ENCODE assay signal across 29 cellular contexts in genomic region chr2:85062565-85062964, GRCh38.
"Had no signal": no experiment of that assay in that cellular context is flagged by ENCODE, and none has a peak within 500 bp of the region (broad histone marks: within the 10 kb centered on the region; RNA-seq: fewer than 3 reads in every experiment).

No MANE protein-coding gene starts in this region.

- DNase-seq: activated CD4-positive, alpha-beta memory T cell treated with anti-CD3 and anti-CD28 coated beads, Interleukin-2, amount 10 ng/mL, durations not matched to agents 7 days and 5 days; activated CD4-positive, alpha-beta T cell treated with anti-CD3 and anti-CD28 coated beads for 36 hours; activated CD4-positive, alpha-beta T cell treated with anti-CD3 and anti-CD28 coated beads, Interleukin-2, amount 50 U/mL, for 1 hour; activated gamma-delta T cell treated with Interleukin-2 at 50 U/mL for 16 hours; activated naive CD4-positive, alpha-beta T cell treated with anti-CD3 and anti-CD28 coated beads, Interleukin-2, amount 10 ng/mL, durations not matched to agents 7 days and 5 days; activated naive CD8-positive, alpha-beta T cell treated with anti-CD3 and anti-CD28 coated beads for 36 hours; activated T-cell treated with anti-CD3 and anti-CD28 coated beads for 4 hours; activated T-cell treated with anti-CD3 and anti-CD28 coated beads, Interleukin-2, amount 50 U/mL, for 48 hours; anterior cingulate cortex; caudate nucleus; Karpas-422; MM.1S; NCI-H1105; NCI-H1436; NCI-H1694 treated with DMSO at 0.1 percent for 48 hours; NCI-H2029 treated with DMSO at 0.1 percent for 48 hours; NCI-H345; NCI-H510A treated with DMSO at 0.1 percent for 48 hours; NK-92 treated with Interleukin-12 subunit alpha and Interleukin-12 subunit beta, amount 100 ng/mL, for 24 hours; OCI-M1; Right ventricle myocardium superior; SJCRH30; T-helper 17 cell; T-helper 9 cell; WERI-Rb-1 had no signal

- H3K27ac ChIP-seq: breast epithelium, RWPE1, SJCRH30, WERI-Rb-1 had no signal

- H3K36me3 Mint-ChIP-seq: activated naive CD8-positive, alpha-beta T cell treated with anti-CD3 and anti-CD28 coated beads for 36 hours had no signal

- H3K4me3 ChIP-seq: breast epithelium, SJCRH30 had no signal

- ATAC-seq: activated CD4-positive, alpha-beta T cell treated with anti-CD3 and anti-CD28 coated beads for 36 hours; Panc1; T-helper 17 cell had no signal

- H3K4me3 Mint-ChIP-seq: activated CD4-positive, alpha-beta memory T cell treated with anti-CD3 and anti-CD28 coated beads, Interleukin-2, amount 10 ng/mL, durations not matched to agents 7 days and 5 days; activated CD4-positive, alpha-beta T cell treated with anti-CD3 and anti-CD28 coated beads for 36 hours; activated naive CD4-positive, alpha-beta T cell treated with anti-CD3 and anti-CD28 coated beads, Interleukin-2, amount 10 ng/mL, durations not matched to agents 7 days and 5 days; activated naive CD8-positive, alpha-beta T cell treated with anti-CD3 and anti-CD28 coated beads for 36 hours; T-helper 17 cell had no signal

- H3K4me1 ChIP-seq: breast epithelium had no signal

- H3K36me3 ChIP-seq: breast epithelium, SJCRH30, WERI-Rb-1 had no signal

- H3K27me3 ChIP-seq: breast epithelium, SJCRH30 had no signal

- H3K9me3 Mint-ChIP-seq: activated CD4-positive, alpha-beta memory T cell treated with anti-CD3 and anti-CD28 coated beads, Interleukin-2, amount 10 ng/mL, durations not matched to agents 7 days and 5 days; activated naive CD4-positive, alpha-beta T cell treated with anti-CD3 and anti-CD28 coated beads, Interleukin-2, amount 10 ng/mL, durations not matched to agents 7 days and 5 days; activated naive CD8-positive, alpha-beta T cell treated with anti-CD3 and anti-CD28 coated beads for 36 hours; activated T-helper 2 cell treated with anti-CD3 and anti-CD28 coated beads, Interferon-gamma antibody, Interleukin-2, Interleukin-4, amounts not matched to agents 10 μg/mL and 5 μg/mL and 100 μg/mL, durations not matched to agents 14 hours and 24 hours and 36 hours had no signal

- H3K27ac Mint-ChIP-seq: activated CD4-positive, alpha-beta memory T cell treated with anti-CD3 and anti-CD28 coated beads, Interleukin-2, amount 10 ng/mL, durations not matched to agents 7 days and 5 days; activated CD4-positive, alpha-beta T cell treated with anti-CD3 and anti-CD28 coated beads for 36 hours; activated naive CD4-positive, alpha-beta T cell treated with anti-CD3 and anti-CD28 coated beads, Interleukin-2, amount 10 ng/mL, durations not matched to agents 7 days and 5 days; activated naive CD8-positive, alpha-beta T cell treated with anti-CD3 and anti-CD28 coated beads for 36 hours; activated T-helper 2 cell treated with anti-CD3 and anti-CD28 coated beads, Interferon-gamma antibody, Interleukin-2, Interleukin-4, amounts not matched to agents 10 μg/mL and 5 μg/mL and 100 μg/mL, durations not matched to agents 14 hours and 24 hours and 36 hours; T-helper 17 cell had no signal
